ENCODE assay signal across 11 cellular contexts in the genomic region with DNA sequence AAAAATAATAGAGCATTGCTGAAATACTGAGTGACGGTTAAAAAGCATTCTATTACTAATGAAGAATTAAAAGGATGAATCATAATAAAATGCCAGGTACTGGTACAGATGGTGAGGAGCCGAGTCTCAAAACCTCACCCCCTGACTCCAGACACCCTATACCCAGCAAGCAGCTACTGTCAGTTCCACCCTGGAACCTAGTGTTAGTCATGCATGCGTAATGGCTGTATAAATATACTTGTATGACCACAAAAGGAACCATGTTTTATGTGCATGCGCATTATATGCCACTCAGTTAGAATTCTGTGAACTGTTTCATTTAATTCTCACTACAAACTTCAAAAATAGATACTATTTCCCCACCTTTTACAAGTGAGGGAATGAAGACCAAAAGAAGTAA.
"Had no signal": no experiment of that assay in that cellular context is flagged by ENCODE, and none has a peak within 500 bp of the region (broad histone marks: within the 10 kb centered on the region; RNA-seq: fewer than 3 reads in every experiment).

No MANE protein-coding gene starts in this region.

- ATAC-seq: activated naive CD8-positive, alpha-beta T cell treated with anti-CD3 and anti-CD28 coated beads, Interleukin-2, amount 50 U/mL, for 24 hours; foreskin keratinocyte; natural killer cell; upper lobe of right lung had no signal

- DNase-seq: activated naive CD4-positive, alpha-beta T cell treated with anti-CD3 and anti-CD28 coated beads for 36 hours; activated naive CD8-positive, alpha-beta T cell treated with anti-CD3 and anti-CD28 coated beads, Interleukin-2, amount 50 U/mL, for 24 hours; esophagus squamous epithelium; foreskin keratinocyte; mesendoderm; natural killer cell; sigmoid colon; stimulated activated CD4-positive, alpha-beta T cell treated with anti-CD3 and anti-CD28 coated beads, Interleukin-1b, Interleukin-23, amount 100 ng/mL, for 48 hours; upper lobe of right lung had no signal

- H3K4me3 ChIP-seq: ascending aorta, esophagus squamous epithelium, sigmoid colon, thoracic aorta, upper lobe of right lung had no signal
